Comparison of ENCODE assay signal across 19 cellular contexts in the genomic region with DNA sequence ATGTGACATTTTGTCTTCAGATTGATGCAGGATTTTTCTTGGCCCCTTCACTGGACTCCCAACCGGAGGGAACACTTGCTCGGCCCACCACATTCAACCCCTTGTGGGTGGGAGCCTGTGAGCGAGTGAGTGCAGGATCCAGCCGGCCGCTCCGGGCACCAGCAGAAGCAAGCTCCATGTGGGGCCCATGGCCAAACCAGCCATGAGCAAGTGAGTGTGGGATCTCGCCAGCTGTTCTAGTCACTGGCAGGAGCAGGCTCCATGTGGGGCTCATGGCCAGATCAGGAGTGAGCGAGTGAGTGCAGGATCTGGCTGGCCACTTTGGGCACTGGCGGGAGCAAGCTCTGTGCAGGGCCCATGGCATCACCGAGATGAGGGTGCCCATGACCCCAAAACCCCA.
"Had no signal": no experiment of that assay in that cellular context is flagged by ENCODE, and none has a peak within 500 bp of the region (broad histone marks: within the 10 kb centered on the region; RNA-seq: fewer than 3 reads in every experiment).

No MANE protein-coding gene starts in this region.

- H3K9me3 ChIP-seq: neutrophil, right atrium auricular region, sigmoid colon, stomach, thoracic aorta, transverse colon had no signal

- FAIRE-seq: endothelial cell of umbilical vein had no signal

- ATAC-seq: foreskin keratinocyte; naive thymus-derived CD4-positive, alpha-beta T cell had no signal

- H3K27me3 ChIP-seq: foreskin keratinocyte, hepatocyte, neutrophil, right atrium auricular region, sigmoid colon, stomach, transverse colon had no signal

- H2AFZ ChIP-seq: hepatocyte had no signal

- H3K4me3 ChIP-seq: hepatocyte, right atrium auricular region, sigmoid colon, skin epidermis, stomach, thoracic aorta, transverse colon had no signal

- DNase-seq: effector CD4-positive, alpha-beta T cell; endodermal cell; erythroblast; foreskin keratinocyte; mammary epithelial cell; naive thymus-derived CD4-positive, alpha-beta T cell; posterior cingulate gyrus; sigmoid colon; stimulated activated CD4-positive, alpha-beta T cell treated with anti-CD3 and anti-CD28 coated beads, Interleukin-2, amount 100 ng/mL, for 24 hours; stimulated activated naive CD4-positive, alpha-beta T cell; stomach; substantia nigra; transverse colon had no signal

- H3K4me2 ChIP-seq: hepatocyte had no signal

- H3K36me3 ChIP-seq: right atrium auricular region, transverse colon had no signal

- H3K79me2 ChIP-seq: hepatocyte had no signal

- H3K27ac ChIP-seq: foreskin keratinocyte, hepatocyte, neutrophil, right atrium auricular region, sigmoid colon, skin epidermis, stomach, thoracic aorta, transverse colon had no signal

- H3K4me1 ChIP-seq: right atrium auricular region, sigmoid colon, stomach had no signal
